ENCODE assay signal across 12 cellular contexts in the genomic region with DNA sequence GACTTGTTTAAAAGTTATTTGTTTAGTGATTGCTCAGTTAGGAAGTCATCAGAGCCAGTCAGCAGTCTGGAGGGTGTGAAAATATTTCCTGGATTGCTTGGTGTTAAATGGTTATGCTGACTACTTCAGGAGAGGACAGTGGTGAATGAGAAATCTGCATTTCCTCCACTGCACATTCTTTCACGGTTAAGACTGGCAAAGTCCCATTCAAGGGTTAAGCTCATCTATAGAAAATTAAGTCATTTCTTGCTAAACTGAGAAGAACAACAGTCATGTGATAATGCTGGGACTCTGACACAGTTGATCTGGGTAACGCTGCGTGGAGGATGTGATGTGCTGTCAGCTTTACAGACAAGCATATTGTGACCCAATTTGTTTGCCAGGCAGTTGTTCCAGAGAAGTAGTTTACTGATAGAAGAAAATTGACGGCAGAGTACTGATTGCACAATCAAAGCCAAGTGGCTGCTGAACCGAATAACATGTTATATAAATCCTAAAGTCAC.
DNase-seq lines count a peak whose midpoint lies in the region; ATAC-seq and TF ChIP-seq lines count a peak whose summit lies in the region.
"Had no signal": no experiment of that assay in that cellular context is flagged by ENCODE, and none has a peak within 500 bp of the region (broad histone marks: within the 10 kb centered on the region; RNA-seq: fewer than 3 reads in every experiment).

No MANE protein-coding gene starts in this region.

- CTCF ChIA-PET in activated naive CD4-positive, alpha-beta T cell treated with anti-CD3 and anti-CD28 coated beads for 36 hours (lab: Charles Lee) = interaction anchor here (0.7 to 1.3 kb wide), 2 partner anchors 56 to 150 kb away, joined by 3 read pairs; no protein-coding TSS in a partner anchor

- no peak overlapping the region for H3K27ac Mint-ChIP-seq in activated naive CD4-positive, alpha-beta T cell treated with anti-CD3 and anti-CD28 coated beads for 36 hours
- H3K27ac Mint-ChIP-seq: activated T-helper 2 cell treated with anti-CD3 and anti-CD28 coated beads, Interferon-gamma antibody, Interleukin-2, Interleukin-4, amounts not matched to agents 10 μg/mL and 5 μg/mL and 100 μg/mL, durations not matched to agents 14 hours and 24 hours and 36 hours; B cell had no signal

- H3K9me3 ChIP-seq in effector memory CD4-positive, alpha-beta T cell (ENCODE audit: control insufficient read depth, low read length) = no peaks in the 10 kb centered on the region
- H3K9me3 ChIP-seq in lower lobe of right lung (no peaks in the 10 kb centered on the region), upper lobe of right lung (no peaks in the 10 kb centered on the region)
- H3K9me3 ChIP-seq: MG63 had no signal

- no peak overlapping the region for H3K4me3 Mint-ChIP-seq in activated naive CD4-positive, alpha-beta T cell treated with anti-CD3 and anti-CD28 coated beads for 36 hours
- H3K4me3 Mint-ChIP-seq: B cell had no signal

- no peak overlapping the region for H3K4me3 ChIP-seq in effector memory CD4-positive, alpha-beta T cell (ENCODE audit: insufficient read depth, low read depth, low read length, poor library complexity, severe bottlenecking)
- H3K4me3 ChIP-seq in lower lobe of right lung (no peak overlapping the region), upper lobe of right lung (no peak overlapping the region)
- H3K4me3 ChIP-seq: MG63 had no signal

- no peaks in the 10 kb centered on the region for H3K9me3 Mint-ChIP-seq in activated naive CD4-positive, alpha-beta T cell treated with anti-CD3 and anti-CD28 coated beads for 36 hours
- H3K9me3 Mint-ChIP-seq: activated T-helper 2 cell treated with anti-CD3 and anti-CD28 coated beads, Interferon-gamma antibody, Interleukin-2, Interleukin-4, amounts not matched to agents 10 μg/mL and 5 μg/mL and 100 μg/mL, durations not matched to agents 14 hours and 24 hours and 36 hours had no signal

- no peak overlapping the region for H3K27ac ChIP-seq in effector memory CD4-positive, alpha-beta T cell (ENCODE audit: insufficient read depth, low read length, poor library complexity, severe bottlenecking)
- H3K27ac ChIP-seq in lower lobe of right lung (peak overlapping the region; percentile 25), upper lobe of right lung (peak overlapping the region; percentile 15)

- peak; percentile 58 for DNase-seq in activated naive CD4-positive, alpha-beta T cell treated with anti-CD3 and anti-CD28 coated beads for 36 hours
- DNase-seq in activated naive CD4-positive, alpha-beta T cell treated with anti-CD3 and anti-CD28 coated beads, Interleukin-2, amount 50 U/mL, for 16 hours = no peak
- DNase-seq in effector memory CD4-positive, alpha-beta T cell = peak in 2 of 3 donors; percentile 8 to 19
- DNase-seq in lower lobe of right lung = no peak
- DNase-seq in upper lobe of right lung = no peak
- no peak for DNase-seq in HUDEP-2 (lab: John Stamatoyannopoulos, UW; ENCODE audit: unreplicated experiment in 76 of 76)
- DNase-seq in cerebellar cortex (ENCODE audit: low spot score) = no peak
- DNase-seq in stimulated activated CD4-positive, alpha-beta T cell treated with anti-CD3 and anti-CD28 coated beads, Interleukin-2, amount 100 ng/mL, for 48 hours = no peak
- DNase-seq: MG63, SW 1271 had no signal

- peak; percentile 71 to 83 for ATAC-seq in lower lobe of right lung
- ATAC-seq in upper lobe of right lung = peak; percentile 69

- H3K36me3 ChIP-seq in effector memory CD4-positive, alpha-beta T cell (ENCODE audit: control insufficient read depth, insufficient read depth, low read length) = no peaks in the 10 kb centered on the region
- H3K36me3 ChIP-seq in lower lobe of right lung (no peaks in the 10 kb centered on the region), upper lobe of right lung (no peaks in the 10 kb centered on the region)
- H3K36me3 ChIP-seq: MG63 had no signal

- H3K27me3 ChIP-seq in effector memory CD4-positive, alpha-beta T cell (replicated peaks; ENCODE audit: control insufficient read depth, insufficient read depth, low read length, poor library complexity, severe bottlenecking) = no peaks in the 10 kb centered on the region
- H3K27me3 ChIP-seq in lower lobe of right lung (ENCODE audit: low read depth) (no peaks in the 10 kb centered on the region), upper lobe of right lung (no peaks in the 10 kb centered on the region)
- H3K27me3 ChIP-seq: MG63 had no signal

- peaks cover 30% of the 10 kb centered on the region for H3K4me1 Mint-ChIP-seq in activated naive CD4-positive, alpha-beta T cell treated with anti-CD3 and anti-CD28 coated beads for 36 hours (ENCODE audit: low read depth)

- intact Hi-C loops in activated naive CD4-positive, alpha-beta T cell treated with anti-CD3 and anti-CD28 coated beads for 36 hours (cut with micrococcal nuclease) = loop anchor here (1.0 to 10.0 kb wide), 2 partner anchors 53 to 271 kb away; a partner anchor contains a TSS
- intact Hi-C loops in lower lobe of right lung (cut with DNase I) = no loop called here
- intact Hi-C loops in upper lobe of right lung (cut with DNase I) = no loop called here

- no peak for TF ChIP-seq CTCF in lower lobe of right lung (IDR thresholded peaks at IDR 0.05)
- TF ChIP-seq CTCF in upper lobe of right lung (IDR thresholded peaks at IDR 0.05) = no peak

- peaks cover 10% of the 10 kb centered on the region for H3K4me1 ChIP-seq in effector memory CD4-positive, alpha-beta T cell (ENCODE audit: control insufficient read depth, insufficient read depth, low read length, poor library complexity, severe bottlenecking)
- peaks cover 27% of the 10 kb centered on the region for H3K4me1 ChIP-seq in lower lobe of right lung
- H3K4me1 ChIP-seq in upper lobe of right lung = peaks cover 5% of the 10 kb centered on the region

- H3K36me3 Mint-ChIP-seq in activated naive CD4-positive, alpha-beta T cell treated with anti-CD3 and anti-CD28 coated beads for 36 hours (ENCODE audit: low read depth) = no peaks in the 10 kb centered on the region

- H3K27me3 Mint-ChIP-seq in activated naive CD4-positive, alpha-beta T cell treated with anti-CD3 and anti-CD28 coated beads for 36 hours (ENCODE audit: low read depth) = no peaks in the 10 kb centered on the region

Comparison
In these comparisons a context has a peak if more than half of its experiments do, and no peak if none do; other contexts are left out.
1. DNase-seq: peak in activated naive CD4-positive, alpha-beta T cell treated with anti-CD3 and anti-CD28 coated beads for 36 hours (single experiment) and effector memory CD4-positive, alpha-beta T cell (2 of 3); none in activated naive CD4-positive, alpha-beta T cell treated with anti-CD3 and anti-CD28 coated beads, Interleukin-2, amount 50 U/mL, for 16 hours (single experiment), lower lobe of right lung (single experiment), upper lobe of right lung (single experiment), HUDEP-2 (0 of 76), cerebellar cortex (single experiment) and stimulated activated CD4-positive, alpha-beta T cell treated with anti-CD3 and anti-CD28 coated beads, Interleukin-2, amount 100 ng/mL, for 48 hours (0 of 2).